In genomic region chr5:143594913-143595818, GRCh38 we compare ENCODE assay signal across 12 cellular contexts.
DNase-seq lines count a peak whose midpoint lies in the region; ATAC-seq and TF ChIP-seq lines count a peak whose summit lies in the region.
"Had no signal": no experiment of that assay in that cellular context is flagged by ENCODE, and none has a peak within 500 bp of the region (broad histone marks: within the 10 kb centered on the region; RNA-seq: fewer than 3 reads in every experiment).

No MANE protein-coding gene starts in this region.

- ATAC-seq in GM21619 (IDR thresholded peaks at IDR 0.05; ENCODE audit: unreplicated experiment), result no peak

- H3K27me3 Mint-ChIP-seq in neural progenitor cell (ENCODE audit: insufficient read depth, low read depth), result peaks cover 2% of the 10 kb centered on the region

- H3K4me1 Mint-ChIP-seq in neural progenitor cell, result peaks cover 10% of the 10 kb centered on the region

- H3K9me3 ChIP-seq in PC-9 (ENCODE audit: insufficient read depth, low read depth) (no peaks in the 10 kb centered on the region), neural progenitor cell (ENCODE audit: low read depth) (no peaks in the 10 kb centered on the region)
- H3K9me3 ChIP-seq: thyroid gland had no signal

- no peak overlapping the region for H3K4me3 Mint-ChIP-seq in neural progenitor cell

- no peaks in the 10 kb centered on the region for H3K9me2 ChIP-seq in PC-9 (ENCODE audit: insufficient read depth)

- CTCF ChIA-PET in PC-9 (lab: Charles Lee), result no interaction called here

- DNase-seq in AG20443 (ENCODE audit: low spot score) (peak; percentile 9), H4 (ENCODE audit: low spot score) (peak; percentile 83), PC-9 (peak; percentile 46 to 83), fibroblast of pulmonary artery (ENCODE audit: low read depth) (peak; percentile 43), neural progenitor cell (ENCODE audit: low spot score) (no peak), HuH-7 (ENCODE audit: low spot score) (no peak), NCI-H526 treated with DMSO at 0.1 percent for 48 hours (lab: John Stamatoyannopoulos, UW) (no peak)
- DNase-seq: activated CD4-positive, alpha-beta T cell treated with anti-CD3 and anti-CD28 coated beads, Interleukin-2, amount 50 U/mL, for 48 hours; left cardiac atrium; stimulated activated CD4-positive, alpha-beta T cell treated with anti-CD3 and anti-CD28 coated beads, Interleukin-12 subunit alpha, Interleukin-12 subunit beta, amount 100 ng/mL, for 4 hours; thyroid gland had no signal

- H3K9me3 Mint-ChIP-seq in neural progenitor cell, result no peaks in the 10 kb centered on the region

- H3K4me3 ChIP-seq in PC-9, result 0 out of 2 replicates have a peak overlapping the region, but pooled peaks have one; percentile 16
- no peak overlapping the region for H3K4me3 ChIP-seq in fibroblast of pulmonary artery (replicated peaks; ENCODE audit: low read depth, low read length)
- no peak overlapping the region for H3K4me3 ChIP-seq in neural progenitor cell
- H3K4me3 ChIP-seq: thyroid gland had no signal

- peaks cover 29% of the 10 kb centered on the region for H3K4me1 ChIP-seq in PC-9 (replicated peaks; ENCODE audit: insufficient read depth)
- no peaks in the 10 kb centered on the region for H3K4me1 ChIP-seq in neural progenitor cell
- H3K4me1 ChIP-seq: thyroid gland had no signal

- H3K9ac ChIP-seq in neural progenitor cell, result no peak overlapping the region

- H3K4me2 ChIP-seq in PC-9, result peak overlapping the region; percentile 70
- no peak overlapping the region for H3K4me2 ChIP-seq in neural progenitor cell

- intact Hi-C loops in PC-9 (cut with micrococcal nuclease; ENCODE audit: unreplicated experiment), result loop anchor here (1.0 to 5.0 kb wide), 3 partner anchors 59 to 353 kb away; no protein-coding TSS in a partner anchor

- no peaks in the 10 kb centered on the region for H3K79me2 ChIP-seq in PC-9 (ENCODE audit: low read depth)
- H3K79me2 ChIP-seq in neural progenitor cell (ENCODE audit: low read depth), result no peaks in the 10 kb centered on the region

- H2AFZ ChIP-seq in PC-9 (peak overlapping the region; percentile 23; the same call in 1 of the 2 replicates), neural progenitor cell (replicated peaks) (no peak overlapping the region)

- no peaks in the 10 kb centered on the region for H3K36me3 Mint-ChIP-seq in neural progenitor cell

- TSS peak; percentile 96 for BruUV-seq in PC-9 (replicated peaks; lab: Mats Ljungman, UMichigan)

- H4K20me1 ChIP-seq in PC-9 (ENCODE audit: insufficient read depth) (no peaks in the 10 kb centered on the region), neural progenitor cell (ENCODE audit: low read depth) (no peaks in the 10 kb centered on the region)

- no peak overlapping the region for H3K27ac Mint-ChIP-seq in neural progenitor cell

- H3K27ac ChIP-seq in PC-9 (peak overlapping the region; percentile 97), neural progenitor cell (no peak overlapping the region)
- H3K27ac ChIP-seq: thyroid gland had no signal

- H3K36me3 ChIP-seq in PC-9 (ENCODE audit: low read depth) (no peaks in the 10 kb centered on the region), neural progenitor cell (no peaks in the 10 kb centered on the region)
- H3K36me3 ChIP-seq: thyroid gland had no signal

- POLR2A ChIA-PET in PC-9 (lab: Charles Lee; ENCODE audit: unreplicated experiment), result no interaction called here

- peaks cover 23% of the 10 kb centered on the region for H3F3A ChIP-seq in PC-9 (ENCODE audit: insufficient read depth, low read depth)
- no peaks in the 10 kb centered on the region for H3F3A ChIP-seq in neural progenitor cell (ENCODE audit: low read depth)

- TF ChIP-seq CTCF in PC-9 (conservative IDR thresholded peaks at IDR 0.05) (no peak), fibroblast of pulmonary artery (IDR thresholded peaks at IDR 0.05; ENCODE audit: low read length, missing control alignments) (no peak), neural progenitor cell (IDR thresholded peaks at IDR 0.05) (no peak)

- H3K27me3 ChIP-seq in PC-9 (ENCODE audit: insufficient read depth, low read depth) (no peaks in the 10 kb centered on the region), neural progenitor cell (no peaks in the 10 kb centered on the region)
- H3K27me3 ChIP-seq: thyroid gland had no signal

Comparison
In these comparisons a context has a peak if more than half of its experiments do, and no peak if none do; other contexts are left out.
1. DNase-seq: peak in AG20443 (single experiment), H4 (single experiment), PC-9 (2 of 2) and fibroblast of pulmonary artery (single experiment); none in neural progenitor cell (single experiment), HuH-7 (single experiment) and NCI-H526 treated with DMSO at 0.1 percent for 48 hours (single experiment).